9 cellular contexts compared by ENCODE assay signal in genomic region chr2:231057590-231057989, GRCh38. TPM values are rescaled to one million over a fixed set of nuclear protein-coding genes. Genes with fewer than 3 reads are reported as not detected.
A peak's percentile ranks its signal among the peaks of the same experiment; 100 is the strongest.
DNase-seq lines count a peak whose midpoint lies in the region; ATAC-seq lines count a peak whose summit lies in the region.
"Had no signal": no experiment of that assay in that cellular context is flagged by ENCODE, and none has a peak within 500 bp of the region (broad histone marks: within the 10 kb centered on the region; RNA-seq: fewer than 3 reads in every experiment).

No MANE protein-coding gene starts in this region.

- peak overlapping the region; percentile 42 for H3K27ac Mint-ChIP-seq in T-helper 1 cell treated with Interleukin-12 subunit alpha and Interleukin-12 subunit beta and Interleukin-4 antibody, amounts not matched to agents 30 μg/mL and 1 μg/mL, for 36 hours
- peak overlapping the region; percentile 71 for H3K27ac Mint-ChIP-seq in activated T-helper 1 cell treated with anti-CD3 and anti-CD28 coated beads, Interleukin-12 subunit alpha, Interleukin-12 subunit beta, Interleukin-2, Interleukin-4 antibody, amounts not matched to agents 30 ng/mL and 10 ng/mL and 1 ng/mL, durations not matched to agents 14 hours and 24 hours and 36 hours

- H3K4me1 Mint-ChIP-seq in T-helper 1 cell treated with Interleukin-12 subunit alpha and Interleukin-12 subunit beta and Interleukin-4 antibody, amounts not matched to agents 30 μg/mL and 1 μg/mL, for 36 hours (ENCODE audit: low read depth), result peaks cover 39% of the 10 kb centered on the region
- H3K4me1 Mint-ChIP-seq in activated T-helper 1 cell treated with anti-CD3 and anti-CD28 coated beads, Interleukin-12 subunit alpha, Interleukin-12 subunit beta, Interleukin-2, Interleukin-4 antibody, amounts not matched to agents 30 ng/mL and 10 ng/mL and 1 ng/mL, durations not matched to agents 14 hours and 24 hours and 36 hours (ENCODE audit: low read depth), result peaks cover 46% of the 10 kb centered on the region

- H3K27me3 Mint-ChIP-seq in T-helper 1 cell treated with Interleukin-12 subunit alpha and Interleukin-12 subunit beta and Interleukin-4 antibody, amounts not matched to agents 30 μg/mL and 1 μg/mL, for 36 hours (ENCODE audit: low read depth), result peaks cover 12% of the 10 kb centered on the region
- no peaks in the 10 kb centered on the region for H3K27me3 Mint-ChIP-seq in activated T-helper 1 cell treated with anti-CD3 and anti-CD28 coated beads, Interleukin-12 subunit alpha, Interleukin-12 subunit beta, Interleukin-2, Interleukin-4 antibody, amounts not matched to agents 30 ng/mL and 10 ng/mL and 1 ng/mL, durations not matched to agents 14 hours and 24 hours and 36 hours (ENCODE audit: insufficient read depth)

- peak overlapping the region; percentile 98 for H3K4me3 ChIP-seq in iPS-18a (ENCODE audit: low read length)
- H3K4me3 ChIP-seq in subcutaneous abdominal adipose tissue (ENCODE audit: low read depth in 1 of 5, low read length in 5 of 5), result peak overlapping the region; percentile 85 to 96 (median 93)

- no peaks in the 10 kb centered on the region for H3K9me3 ChIP-seq in iPS-18a (ENCODE audit: control insufficient read depth, low read depth, low read length)
- H3K9me3 ChIP-seq in subcutaneous abdominal adipose tissue (ENCODE audit: control insufficient read depth in 5 of 5, low read length in 5 of 5), result no peaks in the 10 kb centered on the region

- H3K27ac ChIP-seq in iPS-18a (ENCODE audit: low read length) (peak overlapping the region; percentile 87), subcutaneous abdominal adipose tissue (ENCODE audit: low read depth, low read length) (peak overlapping the region; percentile 91)

- H3K4me3 Mint-ChIP-seq in T-helper 1 cell treated with Interleukin-12 subunit alpha and Interleukin-12 subunit beta and Interleukin-4 antibody, amounts not matched to agents 30 μg/mL and 1 μg/mL, for 36 hours, result peak overlapping the region; percentile 86
- H3K4me3 Mint-ChIP-seq in activated T-helper 1 cell treated with anti-CD3 and anti-CD28 coated beads, Interleukin-12 subunit alpha, Interleukin-12 subunit beta, Interleukin-2, Interleukin-4 antibody, amounts not matched to agents 30 ng/mL and 10 ng/mL and 1 ng/mL, durations not matched to agents 14 hours and 24 hours and 36 hours, result peak overlapping the region; percentile 98

- H3K9ac ChIP-seq in iPS-18a (ENCODE audit: low read length) (peak overlapping the region; percentile 95), subcutaneous abdominal adipose tissue (ENCODE audit: low read length in 5 of 5) (peak overlapping the region; percentile 93 to 100 (median 100))

- H3K27me3 ChIP-seq in iPS-18a (ENCODE audit: control insufficient read depth, insufficient read depth, low read length), result peaks cover 19% of the 10 kb centered on the region
- no peaks in the 10 kb centered on the region for H3K27me3 ChIP-seq in subcutaneous abdominal adipose tissue (ENCODE audit: control insufficient read depth in 5 of 5, insufficient read depth in 4 of 5, low read length in 5 of 5)

- H3K36me3 ChIP-seq in iPS-18a (ENCODE audit: control insufficient read depth, low read depth, low read length), result peaks cover 15% of the 10 kb centered on the region
- H3K36me3 ChIP-seq in subcutaneous abdominal adipose tissue (ENCODE audit: control insufficient read depth in 5 of 5, insufficient read depth in 5 of 5, low read length in 5 of 5), result peaks cover 4 to 12% (median 10%) of the 10 kb centered on the region in 5 donors

- H3K36me3 Mint-ChIP-seq in T-helper 1 cell treated with Interleukin-12 subunit alpha and Interleukin-12 subunit beta and Interleukin-4 antibody, amounts not matched to agents 30 μg/mL and 1 μg/mL, for 36 hours (ENCODE audit: low read depth), result peaks cover 9% of the 10 kb centered on the region
- peaks cover 12% of the 10 kb centered on the region for H3K36me3 Mint-ChIP-seq in activated T-helper 1 cell treated with anti-CD3 and anti-CD28 coated beads, Interleukin-12 subunit alpha, Interleukin-12 subunit beta, Interleukin-2, Interleukin-4 antibody, amounts not matched to agents 30 ng/mL and 10 ng/mL and 1 ng/mL, durations not matched to agents 14 hours and 24 hours and 36 hours (ENCODE audit: low read depth)

- ATAC-seq in GM21367 (IDR thresholded peaks at IDR 0.05; ENCODE audit: unreplicated experiment), result no peak
- ATAC-seq in HG02588 (IDR thresholded peaks at IDR 0.05; ENCODE audit: unreplicated experiment), result no peak

- H3K4me1 ChIP-seq in iPS-18a (ENCODE audit: control insufficient read depth, low read depth, low read length), result peaks cover 5% of the 10 kb centered on the region
- H3K4me1 ChIP-seq in subcutaneous abdominal adipose tissue (ENCODE audit: control insufficient read depth in 5 of 5, insufficient read depth in 5 of 5, low read length in 5 of 5), result peaks cover 2 to 43% (median 37%) of the 10 kb centered on the region in 5 donors

- DNase-seq in T-helper 1 cell, result no peak
- no peak for DNase-seq in activated T-helper 1 cell treated with anti-CD3 and anti-CD28 coated beads, Interleukin-12 subunit alpha, Interleukin-12 subunit beta, Interleukin-2, Interleukin-4 antibody, amounts not matched to agents 30 ng/mL and 10 ng/mL and 1 ng/mL, durations not matched to agents 14 hours and 24 hours and 36 hours (ENCODE audit: low spot score)
- DNase-seq in NCI-H345 treated with DMSO at 0.1 percent for 48 hours (lab: John Stamatoyannopoulos, UW; ENCODE audit: unreplicated experiment), result no peak
- DNase-seq: DMS153 had no signal

- intact Hi-C loops in activated T-helper 1 cell treated with anti-CD3 and anti-CD28 coated beads, Interleukin-12 subunit alpha, Interleukin-12 subunit beta, Interleukin-2, Interleukin-4 antibody, amounts not matched to agents 30 ng/mL and 10 ng/mL and 1 ng/mL, durations not matched to agents 14 hours and 24 hours and 36 hours (cut with micrococcal nuclease), result loop anchor here (2.0 kb wide), 1 partner anchor 1135 kb away; the partner anchor contains the start of genes FBXO36 and TRIP12

- H3K9me3 Mint-ChIP-seq in T-helper 1 cell treated with Interleukin-12 subunit alpha and Interleukin-12 subunit beta and Interleukin-4 antibody, amounts not matched to agents 30 μg/mL and 1 μg/mL, for 36 hours, result no peaks in the 10 kb centered on the region
- H3K9me3 Mint-ChIP-seq in activated T-helper 1 cell treated with anti-CD3 and anti-CD28 coated beads, Interleukin-12 subunit alpha, Interleukin-12 subunit beta, Interleukin-2, Interleukin-4 antibody, amounts not matched to agents 30 ng/mL and 10 ng/mL and 1 ng/mL, durations not matched to agents 14 hours and 24 hours and 36 hours, result no peaks in the 10 kb centered on the region

RNA-seq across cellular contexts. Expression of gene PSMD1, which starts 0.9 kb away (rescaled TPM):
- total RNA-seq in activated T-helper 1 cell treated with anti-CD3 and anti-CD28 coated beads, Interleukin-12 subunit alpha, Interleukin-12 subunit beta, Interleukin-2, Interleukin-4 antibody, amounts not matched to agents 30 ng/mL and 10 ng/mL and 1 ng/mL, durations not matched to agents 14 hours and 24 hours and 36 hours, result 172 and 181 TPM in 2 replicates

RNA-seq across cellular contexts. Expression of gene C2orf72, which starts 20.3 kb away (rescaled TPM):
- total RNA-seq in activated T-helper 1 cell treated with anti-CD3 and anti-CD28 coated beads, Interleukin-12 subunit alpha, Interleukin-12 subunit beta, Interleukin-2, Interleukin-4 antibody, amounts not matched to agents 30 ng/mL and 10 ng/mL and 1 ng/mL, durations not matched to agents 14 hours and 24 hours and 36 hours, result 0.15 TPM in 1 of 2 replicates, not detected in the other
